Comparison of ENCODE assay signal across 2 cellular contexts in genomic region chr14:23187925-23188324, GRCh38.
TF ChIP-seq lines count a peak whose summit lies in the region.

No MANE protein-coding gene starts in this region.

TF ChIP-seq in HepG2, 621 proteins besides CTCF, POLR2A, EP300 and RAD21:
- TF ChIP-seq ZNF710 (CRISPR knock-in tag; IDR thresholded peaks at IDR 0.05; ENCODE audit: borderline replicate concordance) (no peak), ZNF646 (CRISPR knock-in tag; IDR thresholded peaks at IDR 0.05) (0 out of 2 replicates have a peak, but pooled peaks have one; percentile 3)
TF ChIP-seq in HepG2: peak in this region for 1.

TF ChIP-seq in K562, 482 proteins besides CTCF, POLR2A, EP300 and RAD21:
- no peak for TF ChIP-seq MED1 (CRISPR knock-in tag; IDR thresholded peaks at IDR 0.05; ENCODE audit: borderline replicate concordance)
- TF ChIP-seq PBX2 (CRISPR knock-in tag; IDR thresholded peaks at IDR 0.05; ENCODE audit: low read depth), result no peak
- TF ChIP-seq PBX2 (tag; conservative IDR thresholded peaks at IDR 0.05; ENCODE audit: low read depth), result no peak
TF ChIP-seq in K562: peak in this region for 0.
